8 cellular contexts compared by ENCODE assay signal in genomic region chr2:176126929-176127768, GRCh38. TPM values are rescaled to one million over a fixed set of nuclear protein-coding genes. Genes with fewer than 3 reads are reported as not detected.
A peak's percentile ranks its signal among the peaks of the same experiment; 100 is the strongest.
DNase-seq lines count a peak whose midpoint lies in the region; ATAC-seq lines count a peak whose summit lies in the region.

No MANE protein-coding gene starts in this region.

- POLR2A ChIA-PET in activated CD4-positive, alpha-beta memory T cell treated with anti-CD3 and anti-CD28 coated beads for 36 hours (lab: Charles Lee): no interaction called here
- POLR2A ChIA-PET in naive thymus-derived CD8-positive, alpha-beta T cell (lab: Charles Lee): no interaction called here

- ATAC-seq in effector memory CD8-positive, alpha-beta T cell (replicated peaks): no peak
- ATAC-seq in naive thymus-derived CD8-positive, alpha-beta T cell: peak in 1 of 2 donors; percentile 36

- DNase-seq in NCI-H146 (lab: John Stamatoyannopoulos, UW) (peak; percentile 31), NCI-H146 treated with DMSO at 0.1 percent for 48 hours (lab: John Stamatoyannopoulos, UW; ENCODE audit: unreplicated experiment) (no peak), NCI-H2227 treated with DMSO at 0.1 percent for 48 hours (lab: John Stamatoyannopoulos, UW) (peak; percentile 83), superior temporal gyrus (ENCODE audit: extremely low spot score) (peak; percentile 91), SIG-M5 (lab: John Stamatoyannopoulos, UW) (no peak)
- DNase-seq in activated CD4-positive, alpha-beta memory T cell treated with anti-CD3 and anti-CD28 coated beads for 36 hours: peak; percentile 67
- peak; percentile 67 to 72 (median 69) for DNase-seq in effector memory CD8-positive, alpha-beta T cell
- peak; percentile 49 to 80 (median 64) for DNase-seq in naive thymus-derived CD8-positive, alpha-beta T cell

- CTCF ChIA-PET in activated CD4-positive, alpha-beta memory T cell treated with anti-CD3 and anti-CD28 coated beads for 36 hours (lab: Charles Lee): interaction anchor here (0.6 to 4.9 kb wide), 45 partner anchors 10 to 1635 kb away, joined by 3 to 149 read pairs (median 5); no protein-coding TSS in a partner anchor

- H3K9me3 Mint-ChIP-seq in activated CD4-positive, alpha-beta memory T cell treated with anti-CD3 and anti-CD28 coated beads for 36 hours: no peaks in the 10 kb centered on the region
- no peaks in the 10 kb centered on the region for H3K9me3 Mint-ChIP-seq in effector memory CD8-positive, alpha-beta T cell
- H3K9me3 Mint-ChIP-seq in naive thymus-derived CD8-positive, alpha-beta T cell: peaks cover 0 to 10% (median under 1%) of the 10 kb centered on the region in 9 donors

- H3K36me3 Mint-ChIP-seq in activated CD4-positive, alpha-beta memory T cell treated with anti-CD3 and anti-CD28 coated beads for 36 hours: peaks cover 3% of the 10 kb centered on the region
- H3K36me3 Mint-ChIP-seq in effector memory CD8-positive, alpha-beta T cell (ENCODE audit: insufficient read depth): peaks cover 55% of the 10 kb centered on the region
- H3K36me3 Mint-ChIP-seq in naive thymus-derived CD8-positive, alpha-beta T cell: peaks cover 2 to 10% (median 2%) of the 10 kb centered on the region in 3 donors

- peaks cover 28% of the 10 kb centered on the region for H3K4me1 Mint-ChIP-seq in activated CD4-positive, alpha-beta memory T cell treated with anti-CD3 and anti-CD28 coated beads for 36 hours (ENCODE audit: low read depth)
- peaks cover 9 to 15% of the 10 kb centered on the region in 2 donors for H3K4me1 Mint-ChIP-seq in effector memory CD8-positive, alpha-beta T cell (ENCODE audit: low read depth in 2 of 2)
- H3K4me1 Mint-ChIP-seq in naive thymus-derived CD8-positive, alpha-beta T cell: peaks cover 9 to 45% (median 35%) of the 10 kb centered on the region in 4 donors

- no peak overlapping the region for H3K27ac Mint-ChIP-seq in activated CD4-positive, alpha-beta memory T cell treated with anti-CD3 and anti-CD28 coated beads for 36 hours
- H3K27ac Mint-ChIP-seq in effector memory CD8-positive, alpha-beta T cell: no peak overlapping the region
- peak overlapping the region in 2 of 10 donors; percentile 34 to 71 for H3K27ac Mint-ChIP-seq in naive thymus-derived CD8-positive, alpha-beta T cell

- intact Hi-C loops in activated CD4-positive, alpha-beta memory T cell treated with anti-CD3 and anti-CD28 coated beads for 36 hours (cut with micrococcal nuclease): loop anchor here (1.0 to 5.0 kb wide), 7 partner anchors 45 to 1020 kb away; no protein-coding TSS in a partner anchor

- peaks cover 74% of the 10 kb centered on the region for H3K27me3 Mint-ChIP-seq in activated CD4-positive, alpha-beta memory T cell treated with anti-CD3 and anti-CD28 coated beads for 36 hours
- H3K27me3 Mint-ChIP-seq in effector memory CD8-positive, alpha-beta T cell: peaks cover 74 to 78% of the 10 kb centered on the region in 2 donors
- H3K27me3 Mint-ChIP-seq in naive thymus-derived CD8-positive, alpha-beta T cell: peaks cover 56 to 79% (median 69%) of the 10 kb centered on the region in 5 donors

- no peak overlapping the region for H3K4me3 Mint-ChIP-seq in activated CD4-positive, alpha-beta memory T cell treated with anti-CD3 and anti-CD28 coated beads for 36 hours
- H3K4me3 Mint-ChIP-seq in effector memory CD8-positive, alpha-beta T cell: no peak overlapping the region
- peak overlapping the region in 1 of 10 donors; percentile 10 for H3K4me3 Mint-ChIP-seq in naive thymus-derived CD8-positive, alpha-beta T cell

RNA-seq across cellular contexts. Expression of gene HOXD8, which starts 2.4 kb away (rescaled TPM):
- not detected for total RNA-seq in activated CD4-positive, alpha-beta memory T cell treated with anti-CD3 and anti-CD28 coated beads for 36 hours
- total RNA-seq in naive thymus-derived CD8-positive, alpha-beta T cell: not detected
- polyA plus RNA-seq in naive thymus-derived CD8-positive, alpha-beta T cell: not detected

RNA-seq across cellular contexts. Expression of gene HOXD9, which starts 4.6 kb away (rescaled TPM):
- total RNA-seq in activated CD4-positive, alpha-beta memory T cell treated with anti-CD3 and anti-CD28 coated beads for 36 hours: not detected
- not detected for total RNA-seq in naive thymus-derived CD8-positive, alpha-beta T cell
- polyA plus RNA-seq in naive thymus-derived CD8-positive, alpha-beta T cell: not detected

RNA-seq across cellular contexts. Expression of gene HOXD10, which starts 10.6 kb away (rescaled TPM):
- total RNA-seq in activated CD4-positive, alpha-beta memory T cell treated with anti-CD3 and anti-CD28 coated beads for 36 hours: not detected
- total RNA-seq in naive thymus-derived CD8-positive, alpha-beta T cell: not detected
- polyA plus RNA-seq in naive thymus-derived CD8-positive, alpha-beta T cell: not detected

RNA-seq across cellular contexts. Expression of gene HOXD11, which starts 20.1 kb away (rescaled TPM):
- total RNA-seq in activated CD4-positive, alpha-beta memory T cell treated with anti-CD3 and anti-CD28 coated beads for 36 hours: not detected
- not detected for total RNA-seq in naive thymus-derived CD8-positive, alpha-beta T cell
- polyA plus RNA-seq in naive thymus-derived CD8-positive, alpha-beta T cell: not detected

RNA-seq across cellular contexts. Expression of gene HOXD4, which starts 24.2 kb away (rescaled TPM):
- total RNA-seq in activated CD4-positive, alpha-beta memory T cell treated with anti-CD3 and anti-CD28 coated beads for 36 hours: not detected
- total RNA-seq in naive thymus-derived CD8-positive, alpha-beta T cell: not detected
- polyA plus RNA-seq in naive thymus-derived CD8-positive, alpha-beta T cell: not detected

Comparison
In these comparisons a context has a peak if more than half of its experiments do, and no peak if none do; other contexts are left out.
1. DNase-seq: peak in NCI-H146 (single experiment), NCI-H2227 treated with DMSO at 0.1 percent for 48 hours (single experiment), activated CD4-positive, alpha-beta memory T cell treated with anti-CD3 and anti-CD28 coated beads for 36 hours (single experiment), effector memory CD8-positive, alpha-beta T cell (3 of 3), naive thymus-derived CD8-positive, alpha-beta T cell (10 of 10) and superior temporal gyrus (single experiment); none in NCI-H146 treated with DMSO at 0.1 percent for 48 hours (single experiment) and SIG-M5 (single experiment).